In genomic region chr5:153896701-153897100, GRCh38 we compare ENCODE assay signal across 8 cellular contexts.
DNase-seq lines count a peak whose midpoint lies in the region; ATAC-seq and TF ChIP-seq lines count a peak whose summit lies in the region.

No MANE protein-coding gene starts in this region.

- H3K4me3 ChIP-seq in aorta (ENCODE audit: low read length in 2 of 2) (no peak overlapping the region), A673 (ENCODE audit: low read depth, low read length, poor library complexity, severe bottlenecking) (no peak overlapping the region)

- H3K27ac Mint-ChIP-seq in endothelial cell (ENCODE audit: unreplicated experiment): no peak overlapping the region

- H3K4me3 Mint-ChIP-seq in endothelial cell (ENCODE audit: unreplicated experiment): no peak overlapping the region

- BruUV-seq in A673 (replicated peaks; lab: Mats Ljungman, UMichigan): no TSS peak

- peaks cover 7 to 17% of the 10 kb centered on the region in 2 donors for H3K4me1 ChIP-seq in aorta (ENCODE audit: control insufficient read depth in 1 of 2, insufficient read depth in 2 of 2, low read length in 2 of 2)
- no peaks in the 10 kb centered on the region for H3K4me1 ChIP-seq in A673 (ENCODE audit: insufficient read depth, low read length, poor library complexity, severe bottlenecking)

- H3K9me3 Mint-ChIP-seq in endothelial cell (ENCODE audit: unreplicated experiment): no peaks in the 10 kb centered on the region

- peaks cover 6% of the 10 kb centered on the region for H3K27me3 Mint-ChIP-seq in endothelial cell (ENCODE audit: unreplicated experiment)

- CTCF ChIA-PET in A673 (lab: Charles Lee): no interaction called here

- H3K27ac ChIP-seq in aorta (ENCODE audit: low read depth in 1 of 2, low read length in 2 of 2): no peak overlapping the region
- H3K27ac ChIP-seq in A673 (ENCODE audit: low read depth, low read length, poor library complexity, severe bottlenecking): no peak overlapping the region

- no peaks in the 10 kb centered on the region for H3K4me1 Mint-ChIP-seq in endothelial cell (ENCODE audit: unreplicated experiment)

- H3K27me3 ChIP-seq in aorta (ENCODE audit: control insufficient read depth in 1 of 2, insufficient read depth in 2 of 2, low read length in 1 of 2): no peaks in the 10 kb centered on the region
- H3K27me3 ChIP-seq in A673 (replicated peaks; ENCODE audit: insufficient read depth, low read depth, low read length, poor library complexity): no peaks in the 10 kb centered on the region

- H3K9me3 ChIP-seq in aorta (ENCODE audit: control insufficient read depth, low read length) (peaks cover 2% of the 10 kb centered on the region), A673 (ENCODE audit: low read depth, low read length, poor library complexity, severe bottlenecking) (no peaks in the 10 kb centered on the region)

- DNase-seq in NCI-H1105 (lab: John Stamatoyannopoulos, UW) (peak; percentile 50), fibroblast of gingiva (ENCODE audit: low read depth) (peak; percentile 55), aorta (no peak), A673 (ENCODE audit: low spot score) (no peak), endothelial cell (ENCODE audit: low spot score) (no peak)
- DNase-seq in stimulated activated CD4-positive, alpha-beta T cell treated with anti-CD3 and anti-CD28 coated beads, Interleukin-2, amount 100 ng/mL, for 48 hours: no peak

- POLR2A ChIA-PET in A673 (lab: Charles Lee; ENCODE audit: low non-redundant PET): no interaction called here

- ATAC-seq in GM18858 (IDR thresholded peaks at IDR 0.05; ENCODE audit: unreplicated experiment): peak; percentile 99
- ATAC-seq in HG02623 (IDR thresholded peaks at IDR 0.05; ENCODE audit: unreplicated experiment): peak; percentile 97
- no peak for ATAC-seq in aorta (ENCODE audit: low FRiP score)

- intact Hi-C loops in aorta (cut with DNase I) (no loop called here), A673 (cut with micrococcal nuclease; ENCODE audit: unreplicated experiment) (no loop called here)

- no peak for TF ChIP-seq CTCF in A673 (conservative IDR thresholded peaks at IDR 0.05; ENCODE audit: low read depth, low read length)
- no peak for TF ChIP-seq CTCF in endothelial cell (IDR thresholded peaks at IDR 0.05; ENCODE audit: unreplicated experiment)

- H3K36me3 Mint-ChIP-seq in endothelial cell (ENCODE audit: low read depth, unreplicated experiment): no peaks in the 10 kb centered on the region

- H3K36me3 ChIP-seq in aorta (ENCODE audit: control insufficient read depth in 1 of 2, insufficient read depth in 2 of 2, low read length in 1 of 2): no peaks in the 10 kb centered on the region
- no peaks in the 10 kb centered on the region for H3K36me3 ChIP-seq in A673 (ENCODE audit: insufficient read depth, low read length, poor library complexity, severe bottlenecking)

Comparison
In these comparisons a context has a peak if more than half of its experiments do, and no peak if none do; other contexts are left out.
1. DNase-seq: peak in NCI-H1105 (single experiment) and fibroblast of gingiva (single experiment); none in stimulated activated CD4-positive, alpha-beta T cell treated with anti-CD3 and anti-CD28 coated beads, Interleukin-2, amount 100 ng/mL, for 48 hours (0 of 2), aorta (0 of 2), A673 (single experiment) and endothelial cell (single experiment).